17 cellular contexts compared by ENCODE assay signal in the genomic region with DNA sequence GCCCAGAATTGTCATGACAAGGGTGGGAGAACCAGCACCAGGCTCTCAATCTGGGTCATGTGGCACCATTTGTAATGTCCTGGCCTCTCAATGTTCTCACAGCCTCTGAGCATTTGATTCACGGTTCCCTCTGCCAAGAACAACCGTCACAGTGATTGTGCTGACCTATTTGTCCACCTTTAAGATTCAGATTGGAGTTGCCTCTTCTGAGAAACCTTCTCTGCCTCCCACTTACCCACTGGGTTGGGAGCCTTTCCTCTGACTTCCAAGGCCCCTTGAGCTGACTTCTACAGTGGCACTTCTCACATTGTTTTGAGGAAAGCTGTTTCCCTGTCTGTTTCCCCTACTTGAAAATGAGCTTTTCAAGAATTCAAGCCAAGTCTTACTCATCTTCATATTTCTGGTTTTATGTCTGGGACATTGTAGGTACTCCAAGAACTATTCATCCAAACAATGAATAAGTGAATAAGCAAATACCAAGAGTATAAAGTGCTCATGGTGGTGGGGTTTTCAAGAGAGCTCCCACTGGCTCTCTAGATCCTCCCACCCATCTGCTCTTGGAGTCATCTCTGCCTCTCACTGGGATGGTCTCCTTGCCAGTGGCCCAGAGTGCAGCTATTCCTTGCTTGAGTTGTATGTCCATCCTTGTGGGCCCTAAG.
A peak's percentile ranks its signal among the peaks of the same experiment; 100 is the strongest.
DNase-seq lines count a peak whose midpoint lies in the region; ATAC-seq, FAIRE-seq and TF ChIP-seq lines count a peak whose summit lies in the region.
"Had no signal": no experiment of that assay in that cellular context is flagged by ENCODE, and none has a peak within 500 bp of the region (broad histone marks: within the 10 kb centered on the region; RNA-seq: fewer than 3 reads in every experiment).

No MANE protein-coding gene starts in this region.

- peak overlapping the region in 9 of 11 experiments; percentile 22 to 84 (median 78); a peak in 18 of 22 replicates for H3K4me2 ChIP-seq in BLaER1 treated with 17β-estradiol and CSF1 and Interleukin-3, amounts not matched to agents 10 nM and 100 nM

- no peaks in the 10 kb centered on the region for H3K27me3 ChIP-seq in BLaER1 treated with 17β-estradiol and CSF1 and Interleukin-3, amounts not matched to agents 10 nM and 100 nM
- no peaks in the 10 kb centered on the region for H3K27me3 ChIP-seq in ovary
- H3K27me3 ChIP-seq: BE2C, SJCRH30, uterus had no signal

- TF ChIP-seq POLR2A in ovary (IDR thresholded peaks at IDR 0.05): no peak

- TF ChIP-seq CTCF in fibroblast of the aortic adventitia (IDR thresholded peaks at IDR 0.05; ENCODE audit: insufficient read depth, low read length): no peak
- no peak for TF ChIP-seq CTCF in ovary (IDR thresholded peaks at IDR 0.05)

- peaks cover 46 to 85% (median 72%) of the 10 kb centered on the region in 10 experiments for H3K4me1 ChIP-seq in BLaER1 treated with 17β-estradiol and CSF1 and Interleukin-3, amounts not matched to agents 10 nM and 100 nM
- H3K4me1 ChIP-seq in ovary (ENCODE audit: insufficient read depth): no peaks in the 10 kb centered on the region
- H3K4me1 ChIP-seq: BE2C, parathyroid adenoma, uterus had no signal

- H3K9ac ChIP-seq in BLaER1 treated with 17β-estradiol and CSF1 and Interleukin-3, amounts not matched to agents 10 nM and 100 nM: peak overlapping the region in 1 of 11 experiments; percentile 77; a peak in 1 of 22 replicates
- H3K9ac ChIP-seq: KMS-11, parathyroid adenoma had no signal

- no peak for FAIRE-seq in RCC 7860 (lab: Jason Lieb, UNC)
- FAIRE-seq: bronchial epithelial cell had no signal

- no peaks in the 10 kb centered on the region for H4K20me1 ChIP-seq in BLaER1 treated with 17β-estradiol and CSF1 and Interleukin-3, amounts not matched to agents 10 nM and 100 nM

- 42 to 48% (median 45%) methylated on average over 2 of the region's 2 CpGs for WGBS in ovary, 3 donors

- intact Hi-C loops in ovary (cut with DNase I): no loop called here

- H3K27ac ChIP-seq in BLaER1 treated with 17β-estradiol and CSF1 and Interleukin-3, amounts not matched to agents 10 nM and 100 nM: peak overlapping the region in 6 of 11 experiments; percentile 74 to 92 (median 88); a peak in 10 of 22 replicates
- no peak overlapping the region for H3K27ac ChIP-seq in ovary
- H3K27ac ChIP-seq: KMS-11, parathyroid adenoma, SJCRH30, uterus had no signal

- H3K9me3 ChIP-seq in BLaER1 treated with 17β-estradiol and CSF1 and Interleukin-3, amounts not matched to agents 10 nM and 100 nM (replicated peaks in 1 of 11): no peaks in the 10 kb centered on the region
- no peaks in the 10 kb centered on the region for H3K9me3 ChIP-seq in ovary
- H3K9me3 ChIP-seq: BE2C, SJCRH30, uterus had no signal

- no peaks in the 10 kb centered on the region for H3K36me3 ChIP-seq in BLaER1 treated with 17β-estradiol and CSF1 and Interleukin-3, amounts not matched to agents 10 nM and 100 nM
- H3K36me3 ChIP-seq in ovary: no peaks in the 10 kb centered on the region
- H3K36me3 ChIP-seq: BE2C, uterus had no signal

- ATAC-seq in activated CD4-positive, CD25-positive, alpha-beta regulatory T cell treated with anti-CD3 and anti-CD28 coated beads, Interleukin-2, amount 50 U/mL, for 24 hours: no peak

- H3K4me3 ChIP-seq in BLaER1 treated with 17β-estradiol and CSF1 and Interleukin-3, amounts not matched to agents 10 nM and 100 nM: no peak overlapping the region
- H3K4me3 ChIP-seq in fibroblast of the aortic adventitia (ENCODE audit: low read depth, low read length) (no peak overlapping the region), ovary (no peak overlapping the region)
- H3K4me3 ChIP-seq: SJCRH30, uterus had no signal

- no peak for TF ChIP-seq EP300 in ovary (IDR thresholded peaks at IDR 0.05)

- DNase-seq in RCC 7860 (ENCODE audit: low spot score) (peak; percentile 29), fibroblast of the aortic adventitia (ENCODE audit: low read depth) (peak; percentile 74), renal cortical epithelial cell (ENCODE audit: low read depth) (peak; percentile 43), ovary (no peak), GM19240 (ENCODE audit: insufficient read length, low spot score) (no peak), NCI-H524 (lab: John Stamatoyannopoulos, UW) (no peak)
- DNase-seq: activated CD4-positive, alpha-beta memory T cell treated with anti-CD3 and anti-CD28 coated beads for 36 hours; activated effector memory CD4-positive, alpha-beta T cell treated with Interleukin-2 at 50 U/mL for 16 hours; BE2C; NCI-H1930; SJCRH30; uterus had no signal

Comparison
In these comparisons a context has a peak if more than half of its experiments do, and no peak if none do; other contexts are left out.
1. H3K27ac ChIP-seq: peak in BLaER1 treated with 17β-estradiol and CSF1 and Interleukin-3, amounts not matched to agents 10 nM and 100 nM (6 of 11); none in ovary (0 of 2).
2. DNase-seq: peak in RCC 7860 (single experiment), fibroblast of the aortic adventitia (single experiment) and renal cortical epithelial cell (single experiment); none in ovary (0 of 5), GM19240 (single experiment) and NCI-H524 (0 of 2).